ENCODE assay signal across 8 cellular contexts in genomic region chr7:2670720-2671391, GRCh38. TPM values are rescaled to one million over a fixed set of nuclear protein-coding genes. Genes with fewer than 3 reads are reported as not detected.
DNase-seq lines count a peak whose midpoint lies in the region; ATAC-seq and TF ChIP-seq lines count a peak whose summit lies in the region.

No MANE protein-coding gene starts in this region.

- H3K9me3 ChIP-seq in lung (ENCODE audit: control insufficient read depth in 2 of 2, insufficient read depth in 1 of 2, low read length in 1 of 2) = peaks cover 0 to 7% of the 10 kb centered on the region in 2 donors

- no peaks in the 10 kb centered on the region for H3K27me3 ChIP-seq in lung (ENCODE audit: control insufficient read depth, insufficient read depth)

- H3K36me3 ChIP-seq in lung (ENCODE audit: control insufficient read depth in 2 of 2, insufficient read depth in 2 of 2, low read length in 2 of 2) = no peaks in the 10 kb centered on the region

- no peak overlapping the region for H3K27ac ChIP-seq in lung (ENCODE audit: low read depth in 1 of 2, low read length in 1 of 2)

- peak; percentile 57 for TF ChIP-seq CTCF in lung (IDR thresholded peaks at IDR 0.05; ENCODE audit: control extremely low read depth, extremely low read depth)

- ATAC-seq in HG02610 (IDR thresholded peaks at IDR 0.05; ENCODE audit: unreplicated experiment) = peak; percentile 65
- ATAC-seq in lung (ENCODE audit: insufficient read depth, low FRiP score) = no peak
- ATAC-seq in HG02981 (IDR thresholded peaks at IDR 0.05; ENCODE audit: unreplicated experiment) = no peak

- H3K4me1 ChIP-seq in lung (ENCODE audit: control insufficient read depth in 2 of 2, insufficient read depth in 2 of 2, low read length in 2 of 2) = no peaks in the 10 kb centered on the region

- peak; percentile 75 for DNase-seq in DMS153 (lab: John Stamatoyannopoulos, UW)
- DNase-seq in NCI-H526 (lab: John Stamatoyannopoulos, UW) = peak; percentile 34 to 87
- DNase-seq in activated CD4-positive, alpha-beta T cell treated with anti-CD3 and anti-CD28 coated beads, Interleukin-2, amount 50 U/mL, for 4 hours = peak; percentile 53 to 54
- DNase-seq in dedifferentiated amniotic fluid mesenchymal stem cell (ENCODE audit: extremely low spot score) = peak; percentile 41
- peak; percentile 65 for DNase-seq in lung (ENCODE audit: low spot score)
- peak; percentile 41 to 49 for DNase-seq in stimulated activated CD8-positive, alpha-beta memory T cell treated with anti-CD3 and anti-CD28 coated beads, Interleukin-4, amount 100 ng/mL, for 1 hour (ENCODE audit: low read depth in 2 of 2, low spot score in 1 of 2)

- no peak overlapping the region for H3K4me3 ChIP-seq in lung

- 22% methylated on average over 25 of the region's 25 CpGs for WGBS in lung, 2 donors

RNA-seq across cellular contexts. Expression of gene AMZ1, which starts 17.1 kb away (rescaled TPM):
- total RNA-seq in lung = 1 to 10 TPM in 1 of 2 donors, under 1 TPM in 1; 0.65 to 8.3 TPM
- under 1 TPM; 0.13 to 0.39 TPM for polyA plus RNA-seq in lung

RNA-seq across cellular contexts. Expression of gene TTYH3, which starts 39.1 kb away (rescaled TPM):
- total RNA-seq in lung = 10 to 100 TPM; 50.6 to 74.0 TPM
- 10 to 100 TPM; 14.3 to 60.9 TPM for polyA plus RNA-seq in lung
